ENCODE assay signal across 2 cellular contexts in the genomic region with DNA sequence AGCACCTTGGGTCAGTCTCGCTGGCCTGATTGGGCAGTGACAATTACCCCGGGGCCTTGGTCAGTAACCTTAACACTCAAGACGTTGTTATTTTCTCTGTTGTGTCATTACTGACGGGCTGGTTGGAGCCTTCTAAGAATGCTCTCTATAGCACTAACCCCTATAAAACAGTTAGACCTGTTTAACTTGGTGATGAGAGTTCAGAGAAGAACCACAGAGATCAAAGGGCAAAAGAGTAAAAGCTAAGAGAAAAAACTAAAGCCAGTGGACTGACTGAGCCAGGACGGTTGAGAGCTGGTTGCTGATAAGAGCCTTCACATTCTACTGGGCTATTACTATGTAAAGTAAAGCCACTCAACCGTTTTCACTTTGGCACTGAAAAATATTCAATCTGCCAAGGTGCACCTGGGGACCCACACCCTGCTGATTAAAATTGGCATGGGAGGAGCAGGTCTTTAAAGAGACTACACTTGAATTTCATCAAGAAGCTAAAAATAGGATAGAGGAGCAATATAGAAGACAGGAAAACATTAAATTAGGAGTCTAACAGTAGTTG.
TF ChIP-seq lines count a peak whose summit lies in the region.

No MANE protein-coding gene starts in this region.

TF ChIP-seq in A549, 52 proteins besides CTCF, POLR2A, EP300 and RAD21:
- TF ChIP-seq HOXB13 (CRISPR knock-in tag; IDR thresholded peaks at IDR 0.05; ENCODE audit: low read depth): peak; percentile 12; the same call in 1 of the 2 replicates
- TF ChIP-seq GATA3 (IDR thresholded peaks at IDR 0.05; ENCODE audit: borderline replicate concordance): peak; percentile 63; the same call in 1 of the 2 replicates
- TF ChIP-seq CHD2 (IDR thresholded peaks at IDR 0.05; ENCODE audit: low read length, partially characterized antibody): no peak
- 0 out of 2 replicates have a peak, but pooled peaks have one; percentile 30 for TF ChIP-seq HOXB5 (CRISPR knock-in tag; IDR thresholded peaks at IDR 0.05)
- TF ChIP-seq CEBPB (IDR thresholded peaks at IDR 0.05): peak in 1 of 2 experiments; percentile 34; a peak in 1 of 4 replicates
- TF ChIP-seq EHF (CRISPR knock-in tag; IDR thresholded peaks at IDR 0.05): 0 out of 2 replicates have a peak, but pooled peaks have one; percentile 47
- TF ChIP-seq, protein P1, sequence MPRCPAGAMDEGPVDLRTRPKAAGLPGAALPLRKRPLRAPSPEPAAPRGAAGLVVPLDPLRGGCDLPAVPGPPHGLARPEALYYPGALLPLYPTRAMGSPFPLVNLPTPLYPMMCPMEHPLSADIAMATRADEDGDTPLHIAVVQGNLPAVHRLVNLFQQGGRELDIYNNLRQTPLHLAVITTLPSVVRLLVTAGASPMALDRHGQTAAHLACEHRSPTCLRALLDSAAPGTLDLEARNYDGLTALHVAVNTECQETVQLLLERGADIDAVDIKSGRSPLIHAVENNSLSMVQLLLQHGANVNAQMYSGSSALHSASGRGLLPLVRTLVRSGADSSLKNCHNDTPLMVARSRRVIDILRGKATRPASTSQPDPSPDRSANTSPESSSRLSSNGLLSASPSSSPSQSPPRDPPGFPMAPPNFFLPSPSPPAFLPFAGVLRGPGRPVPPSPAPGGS (IDR thresholded peaks at IDR 0.05): no peak

TF ChIP-seq in HCT116, 20 proteins besides CTCF, POLR2A, EP300 and RAD21 (continued from another document):
- TF ChIP-seq CEBPB (IDR thresholded peaks at IDR 0.05; ENCODE audit: low read depth) (no peak), FOSL1 (IDR thresholded peaks at IDR 0.05; ENCODE audit: low read depth) (no peak), ZFX (IDR thresholded peaks at IDR 0.05) (no peak), SP1 (IDR thresholded peaks at IDR 0.05; ENCODE audit: low read depth) (no peak; the same call in 1 of the 2 replicates), POLR2AphosphoS5 (IDR thresholded peaks at IDR 0.05; ENCODE audit: low read depth, low read length) (no peak), YY1 (IDR thresholded peaks at IDR 0.05; ENCODE audit: extremely low read depth, insufficient replicate concordance, low read depth, low read length) (no peak), SIN3A (IDR thresholded peaks at IDR 0.05; ENCODE audit: low read depth) (no peak)
- TF ChIP-seq, protein P2, sequence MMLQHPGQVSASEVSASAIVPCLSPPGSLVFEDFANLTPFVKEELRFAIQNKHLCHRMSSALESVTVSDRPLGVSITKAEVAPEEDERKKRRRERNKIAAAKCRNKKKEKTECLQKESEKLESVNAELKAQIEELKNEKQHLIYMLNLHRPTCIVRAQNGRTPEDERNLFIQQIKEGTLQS (IDR thresholded peaks at IDR 0.05): no peak
